ENCODE assay signal across 8 cellular contexts in genomic region chr20:19828233-19828632, GRCh38.
DNase-seq lines count a peak whose midpoint lies in the region; ATAC-seq lines count a peak whose summit lies in the region.

No MANE protein-coding gene starts in this region.

- H3K27me3 Mint-ChIP-seq in stimulated activated naive CD8-positive, alpha-beta T cell treated with anti-CD3 and anti-CD28 coated beads, Interleukin-15, Interleukin-2, amounts not matched to agents 100 ng/mL and 50 ng/mL, for 24 hours, result peaks cover 7% of the 10 kb centered on the region

- H3K36me3 Mint-ChIP-seq in stimulated activated naive CD8-positive, alpha-beta T cell treated with anti-CD3 and anti-CD28 coated beads, Interleukin-15, Interleukin-2, amounts not matched to agents 100 ng/mL and 50 ng/mL, for 24 hours (ENCODE audit: low read depth), result no peaks in the 10 kb centered on the region

- H3K4me3 Mint-ChIP-seq in stimulated activated naive CD8-positive, alpha-beta T cell treated with anti-CD3 and anti-CD28 coated beads, Interleukin-15, Interleukin-2, amounts not matched to agents 100 ng/mL and 50 ng/mL, for 24 hours, result no peak overlapping the region

- peaks cover 29% of the 10 kb centered on the region for H3K4me1 Mint-ChIP-seq in stimulated activated naive CD8-positive, alpha-beta T cell treated with anti-CD3 and anti-CD28 coated beads, Interleukin-15, Interleukin-2, amounts not matched to agents 100 ng/mL and 50 ng/mL, for 24 hours (ENCODE audit: low read depth)

- H3K27ac Mint-ChIP-seq in stimulated activated naive CD8-positive, alpha-beta T cell treated with anti-CD3 and anti-CD28 coated beads, Interleukin-15, Interleukin-2, amounts not matched to agents 100 ng/mL and 50 ng/mL, for 24 hours, result peak overlapping the region; percentile 29

- ATAC-seq in GM19351 (IDR thresholded peaks at IDR 0.05; ENCODE audit: unreplicated experiment) (peak; percentile 96), HG03378 (IDR thresholded peaks at IDR 0.05; ENCODE audit: unreplicated experiment) (peak; percentile 96)

- peak; percentile 70 for DNase-seq in Daoy (ENCODE audit: low read depth)
- peak; percentile 47 for DNase-seq in SIG-M5 (lab: John Stamatoyannopoulos, UW)
- DNase-seq in globus pallidus (ENCODE audit: low spot score), result peak; percentile 45
- no peak for DNase-seq in NCI-H1048 (lab: John Stamatoyannopoulos, UW)
- no peak for DNase-seq in NCI-H446 (lab: John Stamatoyannopoulos, UW)

- no peaks in the 10 kb centered on the region for H3K9me3 Mint-ChIP-seq in stimulated activated naive CD8-positive, alpha-beta T cell treated with anti-CD3 and anti-CD28 coated beads, Interleukin-15, Interleukin-2, amounts not matched to agents 100 ng/mL and 50 ng/mL, for 24 hours

Comparison
In these comparisons a context has a peak if more than half of its experiments do, and no peak if none do; other contexts are left out.
1. DNase-seq: peak in Daoy (single experiment), SIG-M5 (single experiment) and globus pallidus (single experiment); none in NCI-H1048 (single experiment) and NCI-H446 (0 of 2).